In the genomic region with DNA sequence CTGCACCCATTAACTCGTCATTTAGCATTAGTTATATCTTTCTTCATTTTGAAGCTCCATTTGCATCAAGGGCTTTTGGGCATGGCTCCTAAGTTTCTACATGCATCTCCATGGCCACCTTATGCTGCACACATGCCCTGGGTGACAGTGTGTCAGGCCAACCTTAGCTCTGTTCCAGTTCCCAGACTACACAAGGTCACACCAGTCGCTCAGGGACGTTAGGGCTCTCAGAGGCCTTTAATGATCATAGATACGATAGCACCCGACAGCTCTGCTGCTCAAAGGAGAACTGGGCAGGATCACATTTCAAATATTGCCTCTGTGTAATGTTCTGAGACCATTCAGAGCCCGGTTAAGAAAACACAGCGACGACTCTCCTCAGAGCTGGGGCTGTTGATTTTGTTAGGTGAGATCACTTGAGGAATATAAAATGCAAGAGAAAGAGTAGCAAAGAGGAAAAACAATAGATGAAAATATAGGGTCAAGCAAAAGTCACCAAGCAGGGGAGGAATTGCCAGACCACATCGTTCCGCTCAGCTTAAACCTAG, we compare ENCODE assay signal across 7 cellular contexts.
A peak's percentile ranks its signal among the peaks of the same experiment; 100 is the strongest.
DNase-seq lines count a peak whose midpoint lies in the region; ATAC-seq and TF ChIP-seq lines count a peak whose summit lies in the region.

No MANE protein-coding gene starts in this region.

- H3K79me1 ChIP-seq in IMR-90 (ENCODE audit: low read depth in 1 of 2, low read length in 2 of 2) = no peaks in the 10 kb centered on the region

- H2AK5ac ChIP-seq in IMR-90 (ENCODE audit: low read depth, low read length) = peak overlapping the region; percentile 20

- H3K18ac ChIP-seq in IMR-90 (ENCODE audit: low read depth, low read length) = no peak overlapping the region

- TF ChIP-seq RAD21 in IMR-90 (IDR thresholded peaks at IDR 0.05; ENCODE audit: low read length) = no peak

- H4K5ac ChIP-seq in IMR-90 (ENCODE audit: low read depth, low read length) = peak overlapping the region; percentile 14; the same call in 1 of the 2 replicates

- no peak overlapping the region for H4K8ac ChIP-seq in IMR-90 (ENCODE audit: low read depth in 2 of 2, low read length in 2 of 2)

- H3K9me1 ChIP-seq in IMR-90 (ENCODE audit: insufficient read depth, low read length) = no peaks in the 10 kb centered on the region

- dilution Hi-C loops in IMR-90 (cut with HindIII; ENCODE audit: low sequenced_read_pairs, unreplicated experiment) = no loop called here

- POLR2A ChIA-PET in IMR-90 (lab: Charles Lee; ENCODE audit: unreplicated experiment) = no interaction called here

- 0 out of 2 replicates have a peak overlapping the region, but pooled peaks have one; percentile 8 for H3K4ac ChIP-seq in IMR-90 (ENCODE audit: low read depth, low read length)

- H3K56ac ChIP-seq in IMR-90 (ENCODE audit: extremely low read depth, insufficient read depth, low read length) = no peak overlapping the region

- CTCF ChIA-PET in IMR-90 (lab: Yijun Ruan, JAX) = interaction anchor here (0.7 to 3.5 kb wide), 7 partner anchors 8 to 883 kb away, joined by 3 to 28 read pairs (median 3); no protein-coding TSS in a partner anchor

- in situ Hi-C loops in IMR-90 (cut with MboI; ENCODE audit: low sequenced_read_pairs) = loop anchor here (5.0 kb wide), 2 partner anchors 671 to 731 kb away; no protein-coding TSS in a partner anchor

- no peak overlapping the region for H2BK20ac ChIP-seq in IMR-90 (ENCODE audit: low read depth, low read length)

- H2BK120ac ChIP-seq in IMR-90 (ENCODE audit: low read depth, low read length) = 0 out of 2 replicates have a peak overlapping the region, but pooled peaks have one; percentile 2

- no peaks in the 10 kb centered on the region for H3K4me1 ChIP-seq in IMR-90 (ENCODE audit: control insufficient read depth, insufficient read depth, low read length)
- H3K4me1 ChIP-seq in adrenal gland (replicated peaks in 1 of 2) = peaks cover 4 to 9% of the 10 kb centered on the region in 2 donors
- H3K4me1 ChIP-seq in stomach = peaks cover 0 to 13% (median 7%) of the 10 kb centered on the region in 4 donors

- H3K9me3 ChIP-seq in IMR-90 (ENCODE audit: control insufficient read depth, insufficient read depth, low read length) (no peaks in the 10 kb centered on the region), adrenal gland (replicated peaks in 1 of 3) (no peaks in the 10 kb centered on the region), stomach (no peaks in the 10 kb centered on the region)

- no peak overlapping the region for H3K9ac ChIP-seq in IMR-90 (ENCODE audit: low read depth, low read length)

- WGBS in IMR-90 (ENCODE audit: extremely low coverage in 2 of 2, insufficient read length in 1 of 2), 2 experiments = 86% methylated on average over 6 of the region's 10 CpGs; no CpG with 5 or more reads in 1 of the 2 experiments
- 54 to 68% (median 61%) methylated on average over 10 of the region's 10 CpGs for WGBS in adrenal gland, 4 donors
- 45 to 58% (median 48%) methylated on average over 10 of the region's 10 CpGs for WGBS in stomach, 5 donors

- H2BK15ac ChIP-seq in IMR-90 (ENCODE audit: low read depth, low read length) = 0 out of 3 replicates have a peak overlapping the region, but pooled peaks have one; percentile 10

- no peak for DNase-seq in IMR-90
- peak in 6 of 7 donors; percentile 21 to 64 (median 24) for DNase-seq in adrenal gland
- DNase-seq in left kidney (ENCODE audit: low read depth, low spot score) = peak; percentile 93
- DNase-seq in stomach = no peak
- DNase-seq in NCI-H226 = no peak
- no peak for DNase-seq in putamen (ENCODE audit: low spot score)
- no peak for DNase-seq in NCI-H1436 (lab: John Stamatoyannopoulos, UW)

- no peak overlapping the region for H2BK5ac ChIP-seq in IMR-90 (ENCODE audit: low read depth, low read length, poor library complexity, severe bottlenecking)

- H3K4me3 ChIP-seq in IMR-90 (ENCODE audit: insufficient read depth, low read depth, low read length) (no peak overlapping the region), adrenal gland (no peak overlapping the region), stomach (peak overlapping the region in 2 of 4 donors; percentile 8 to 22)

- intact Hi-C loops in IMR-90 (cut with micrococcal nuclease) (loop anchor here (1.0 to 5.0 kb wide), 4 partner anchors 70 to 883 kb away; no protein-coding TSS in a partner anchor), adrenal gland (cut with DNase I) (loop anchor here in 1 of 2 donors (5.0 kb wide), 1 partner anchor 741 kb away; no protein-coding TSS in a partner anchor), stomach (cut with DNase I; ENCODE audit: low total_unique reads) (no loop called here)

- no peak overlapping the region for H4K91ac ChIP-seq in IMR-90 (ENCODE audit: insufficient read depth, low read depth, low read length)

- H3K4me2 ChIP-seq in IMR-90 (ENCODE audit: low read depth, low read length) = no peak overlapping the region

- no peak overlapping the region for H2AFZ ChIP-seq in IMR-90 (replicated peaks; ENCODE audit: low read length, poor library complexity)

- no peak for TF ChIP-seq CTCF in IMR-90 (conservative IDR thresholded peaks at IDR 0.05; ENCODE audit: low read depth, low read length)
- no peak for TF ChIP-seq CTCF in adrenal gland (IDR thresholded peaks at IDR 0.05)
- TF ChIP-seq CTCF in stomach (IDR thresholded peaks at IDR 0.05) = no peak

- H3K36me3 ChIP-seq in IMR-90 (ENCODE audit: control insufficient read depth, insufficient read depth, low read length) = no peaks in the 10 kb centered on the region
- H3K36me3 ChIP-seq in adrenal gland (replicated peaks in 1 of 2) = no peaks in the 10 kb centered on the region
- no peaks in the 10 kb centered on the region for H3K36me3 ChIP-seq in stomach

- no TSS peak for BruUV-seq in IMR-90 (replicated peaks; lab: Mats Ljungman, UMichigan)

- TF ChIP-seq POLR2A in IMR-90 (IDR thresholded peaks at IDR 0.05; ENCODE audit: low read depth, low read length) (no peak), adrenal gland (IDR thresholded peaks at IDR 0.05) (no peak), stomach (IDR thresholded peaks at IDR 0.05) (no peak)

- H3K27me3 ChIP-seq in IMR-90 (ENCODE audit: control insufficient read depth, insufficient read depth, low read length) = no peaks in the 10 kb centered on the region
- no peaks in the 10 kb centered on the region for H3K27me3 ChIP-seq in adrenal gland
- no peaks in the 10 kb centered on the region for H3K27me3 ChIP-seq in stomach

- H2AK9ac ChIP-seq in IMR-90 (replicated peaks; ENCODE audit: low read depth, low read length, poor library complexity) = no peak overlapping the region

- H4K20me1 ChIP-seq in IMR-90 (ENCODE audit: insufficient read depth, low read length) = no peaks in the 10 kb centered on the region

- ATAC-seq in IMR-90 (ENCODE audit: low read depth) = no peak

- no peak for TF ChIP-seq EP300 in stomach (IDR thresholded peaks at IDR 0.05)

- no peak overlapping the region for H3K27ac ChIP-seq in IMR-90 (ENCODE audit: insufficient read depth, low read length)
- H3K27ac ChIP-seq in adrenal gland = peak overlapping the region in 2 of 5 donors; percentile 23 to 67
- peak overlapping the region in 3 of 5 donors; percentile 36 to 66 (median 41) for H3K27ac ChIP-seq in stomach

- no peak overlapping the region for H3K23ac ChIP-seq in IMR-90 (ENCODE audit: low read depth, low read length)

- no peak overlapping the region for H3K14ac ChIP-seq in IMR-90 (replicated peaks; ENCODE audit: low read depth, low read length)

TF ChIP-seq in IMR-90, 13 proteins besides CTCF, POLR2A, EP300 and RAD21:
- no peak for TF ChIP-seq BHLHE40 (IDR thresholded peaks at IDR 0.05; ENCODE audit: low read depth, low read length)
- no peak for TF ChIP-seq CEBPB (IDR thresholded peaks at IDR 0.05; ENCODE audit: low read depth, low read length)
- no peak for TF ChIP-seq MAFK (IDR thresholded peaks at IDR 0.05; ENCODE audit: low read depth, low read length)
- TF ChIP-seq NFE2L2 (IDR thresholded peaks at IDR 0.05; ENCODE audit: low read depth, low read length) = no peak
- no peak for TF ChIP-seq CHD1 (IDR thresholded peaks at IDR 0.05; ENCODE audit: low read depth, low read length)
- TF ChIP-seq USF2 (IDR thresholded peaks at IDR 0.05; ENCODE audit: low read depth, low read length) = no peak
- no peak for TF ChIP-seq SMC3 (IDR thresholded peaks at IDR 0.05; ENCODE audit: low read depth, low read length)
- no peak for TF ChIP-seq FOS (IDR thresholded peaks at IDR 0.05; ENCODE audit: low read depth, low read length)
- TF ChIP-seq RFX5 (IDR thresholded peaks at IDR 0.05; ENCODE audit: low read depth, low read length) = no peak
- TF ChIP-seq ELK1 (IDR thresholded peaks at IDR 0.05; ENCODE audit: borderline replicate concordance, low read depth, low read length) = no peak
- TF ChIP-seq MXI1 (IDR thresholded peaks at IDR 0.05; ENCODE audit: borderline replicate concordance, low read depth, low read length) = no peak
- no peak for TF ChIP-seq RCOR1 (IDR thresholded peaks at IDR 0.05; ENCODE audit: insufficient replicate concordance, low read length)
- TF ChIP-seq MAZ (IDR thresholded peaks at IDR 0.05; ENCODE audit: borderline replicate concordance, low read depth, low read length) = no peak

Comparison
In these comparisons a context has a peak if more than half of its experiments do, and no peak if none do; other contexts are left out.
1. DNase-seq: peak in adrenal gland (6 of 7) and left kidney (single experiment); none in IMR-90 (single experiment), stomach (single experiment), NCI-H226 (single experiment), putamen (single experiment) and NCI-H1436 (single experiment).